16 cellular contexts compared by ENCODE assay signal in the genomic region with DNA sequence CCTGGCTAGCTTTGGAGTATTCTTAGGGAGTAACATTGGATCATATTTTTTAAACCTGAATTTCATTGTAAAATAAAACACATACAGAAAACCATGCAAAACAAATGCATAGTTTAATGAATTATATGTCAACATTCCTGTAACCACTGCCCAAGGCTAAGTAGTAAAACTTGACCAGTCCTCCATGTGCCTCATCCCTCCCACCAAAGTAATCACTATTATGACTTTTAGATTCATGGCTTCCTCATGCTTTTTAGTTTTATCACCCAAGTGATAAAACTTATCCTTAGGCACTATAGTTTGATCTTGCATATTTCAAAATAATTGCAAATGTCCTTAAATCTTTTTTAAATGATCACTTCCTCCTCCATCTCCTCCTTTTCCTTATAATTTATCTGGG. TPM values are rescaled to one million over a fixed set of nuclear protein-coding genes. Genes with fewer than 3 reads are reported as not detected.
DNase-seq lines count a peak whose midpoint lies in the region; ATAC-seq and TF ChIP-seq lines count a peak whose summit lies in the region.
"Had no signal": no experiment of that assay in that cellular context is flagged by ENCODE, and none has a peak within 500 bp of the region (broad histone marks: within the 10 kb centered on the region; RNA-seq: fewer than 3 reads in every experiment).

No MANE protein-coding gene starts in this region.

- H4K20me1 ChIP-seq in Karpas-422 (ENCODE audit: insufficient read depth, low read depth, low read length), result no peaks in the 10 kb centered on the region; the same call in 1 of the 2 replicates

- H3K9me3 ChIP-seq in CD8-positive, alpha-beta T cell (ENCODE audit: low read length), result no peaks in the 10 kb centered on the region
- no peaks in the 10 kb centered on the region for H3K9me3 ChIP-seq in thyroid gland
- H3K9me3 ChIP-seq in body of pancreas, result peaks cover 0 to 6% (median 0%) of the 10 kb centered on the region in 3 donors
- peaks cover 13% of the 10 kb centered on the region for H3K9me3 ChIP-seq in Karpas-422 (ENCODE audit: low read length)

- no peaks in the 10 kb centered on the region for H3K36me3 ChIP-seq in CD8-positive, alpha-beta T cell (ENCODE audit: insufficient read depth, low read length)
- H3K36me3 ChIP-seq in thyroid gland, result no peaks in the 10 kb centered on the region
- no peaks in the 10 kb centered on the region for H3K36me3 ChIP-seq in body of pancreas (replicated peaks in 1 of 2; ENCODE audit: insufficient read depth in 1 of 2, low read depth in 2 of 2)
- H3K36me3 ChIP-seq in Karpas-422 (ENCODE audit: insufficient read depth, low read length), result no peaks in the 10 kb centered on the region

- H3K27ac Mint-ChIP-seq in CD8-positive, alpha-beta T cell, result peak overlapping the region; percentile 43

- peaks cover 28% of the 10 kb centered on the region for H3K36me3 Mint-ChIP-seq in CD8-positive, alpha-beta T cell

- POLR2A ChIA-PET in CD8-positive, alpha-beta T cell (lab: Charles Lee), result no interaction called here

- no peak overlapping the region for H3K27ac ChIP-seq in CD8-positive, alpha-beta T cell (ENCODE audit: low read depth, low read length)
- H3K27ac ChIP-seq in thyroid gland (no peak overlapping the region), body of pancreas (no peak overlapping the region), Karpas-422 (ENCODE audit: low read length) (no peak overlapping the region)

- no peaks in the 10 kb centered on the region for H3K9me2 ChIP-seq in Karpas-422 (replicated peaks; ENCODE audit: insufficient read depth, low read length)

- H3K9ac ChIP-seq in Karpas-422 (ENCODE audit: low read length), result no peak overlapping the region

- H3K4me3 Mint-ChIP-seq in CD8-positive, alpha-beta T cell, result no peak overlapping the region

- intact Hi-C loops in CD8-positive, alpha-beta T cell (cut with DNase I, micrococcal nuclease), result no loop called here
- intact Hi-C loops in left colon (cut with DNase I, micrococcal nuclease), result no loop called here
- intact Hi-C loops in thyroid gland (cut with DNase I), result no loop called here
- intact Hi-C loops in body of pancreas (cut with DNase I), result no loop called here

- ATAC-seq in CD8-positive, alpha-beta T cell, result no peak
- peak; percentile 77 for ATAC-seq in left colon
- no peak for ATAC-seq in body of pancreas
- ATAC-seq: Panc1 had no signal

- no peaks in the 10 kb centered on the region for H3K9me3 Mint-ChIP-seq in CD8-positive, alpha-beta T cell

- peaks cover 54% of the 10 kb centered on the region for H3K4me1 Mint-ChIP-seq in CD8-positive, alpha-beta T cell (ENCODE audit: low read depth)

- DNase-seq in AG10803 (ENCODE audit: low read depth) (peak; percentile 33), NCI-H226 (peak; percentile 40), left colon (no peak), thyroid gland (no peak), body of pancreas (no peak), Karpas-422 (no peak)
- DNase-seq in CD8-positive, alpha-beta T cell, result no peak
- DNase-seq: AML-193, Calu3, DMS53, HCEC 1CT, NCI-H1436, NCI-H2029, NCI-H2171 treated with DMSO at 0.1 percent for 48 hours, NCI-H748 treated with DMSO at 0.1 percent for 48 hours had no signal

- TF ChIP-seq CTCF in AG10803 (conservative IDR thresholded peaks at IDR 0.05; ENCODE audit: low read length), result no peak
- TF ChIP-seq CTCF in CD8-positive, alpha-beta T cell (IDR thresholded peaks at IDR 0.05), result no peak
- TF ChIP-seq CTCF in thyroid gland (IDR thresholded peaks at IDR 0.05), result no peak
- TF ChIP-seq CTCF in body of pancreas (IDR thresholded peaks at IDR 0.05), result no peak

- H3K79me2 ChIP-seq in Karpas-422 (ENCODE audit: low read length), result no peaks in the 10 kb centered on the region

- CTCF ChIA-PET in CD8-positive, alpha-beta T cell (lab: Charles Lee), result interaction anchor here (0.8 kb wide), 1 partner anchor 36 kb away, joined by 6 read pairs; no protein-coding TSS in a partner anchor

- H2AFZ ChIP-seq in Karpas-422 (ENCODE audit: low read length), result no peak overlapping the region

- TF ChIP-seq POLR2A in thyroid gland (IDR thresholded peaks at IDR 0.05) (no peak), body of pancreas (IDR thresholded peaks at IDR 0.05) (no peak)

- H3K4me2 ChIP-seq in Karpas-422 (ENCODE audit: low read depth, low read length, poor library complexity, severe bottlenecking), result no peak overlapping the region

- H3K4me1 ChIP-seq in CD8-positive, alpha-beta T cell (ENCODE audit: insufficient read depth, low read length), result peaks cover 25% of the 10 kb centered on the region
- H3K4me1 ChIP-seq in thyroid gland (no peaks in the 10 kb centered on the region), body of pancreas (peaks cover 10% of the 10 kb centered on the region), Karpas-422 (ENCODE audit: low read length) (no peaks in the 10 kb centered on the region)

- H3K4me3 ChIP-seq in AG10803 (ENCODE audit: low read length) (no peak overlapping the region), thyroid gland (replicated peaks in 1 of 3) (no peak overlapping the region), body of pancreas (no peak overlapping the region), Karpas-422 (ENCODE audit: low read length) (no peak overlapping the region)
- H3K4me3 ChIP-seq in CD8-positive, alpha-beta T cell (ENCODE audit: low read depth, low read length), result no peak overlapping the region

- H3K27me3 Mint-ChIP-seq in CD8-positive, alpha-beta T cell (ENCODE audit: low read depth), result no peaks in the 10 kb centered on the region

- no peaks in the 10 kb centered on the region for H3K27me3 ChIP-seq in CD8-positive, alpha-beta T cell (ENCODE audit: insufficient read depth, low read length)
- H3K27me3 ChIP-seq in thyroid gland (no peaks in the 10 kb centered on the region), body of pancreas (no peaks in the 10 kb centered on the region), Karpas-422 (ENCODE audit: low read length) (no peaks in the 10 kb centered on the region)

RNA-seq across cellular contexts. Expression of a gene that starts 20.4 kb away (rescaled TPM):
- total RNA-seq in CD8-positive, alpha-beta T cell, result 10 to 100 TPM; 62.6 to 70.8 TPM
- total RNA-seq in left colon (10 to 100 TPM; 43.0 to 53.0 TPM), thyroid gland (10 to 100 TPM in 3 of 4 donors, 1 to 10 TPM in 1; 6.7 to 24.2 (median 15.3) TPM), body of pancreas (1 to 10 TPM; 6.5 to 6.6 TPM)
- total RNA-seq in Karpas-422 (2014; rRNA removed; shearing (Covaris generic); ENCODE audit: low replicate concordance), result 4.3 and 4.4 TPM in 2 replicates

Comparison
In these comparisons a context has a peak if more than half of its experiments do, and no peak if none do; other contexts are left out.
1. DNase-seq: peak in AG10803 (single experiment) and NCI-H226 (single experiment); none in CD8-positive, alpha-beta T cell (0 of 7), left colon (0 of 2), thyroid gland (0 of 2), body of pancreas (0 of 4) and Karpas-422 (single experiment).